In genomic region chr16:30984669-30985400, GRCh38 we compare ENCODE assay signal across 8 cellular contexts. TPM values are rescaled to one million over a fixed set of nuclear protein-coding genes. Genes with fewer than 3 reads are reported as not detected.
DNase-seq lines count a peak whose midpoint lies in the region; ATAC-seq and TF ChIP-seq lines count a peak whose summit lies in the region.

TSS of gene HSD3B7 (plus strand) at chr16:30985207. CDS start at chr16:30985659, 452 bp downstream.

- DNase-seq in NCI-H1436 (lab: John Stamatoyannopoulos, UW), result peak; percentile 71
- no peak for DNase-seq in NCI-H1436 treated with DMSO at 0.1 percent for 48 hours (lab: John Stamatoyannopoulos, UW)
- DNase-seq in MM.1S, result peak; percentile 61
- peak; percentile 49 to 77 for DNase-seq in SW 1271 (lab: John Stamatoyannopoulos, UW)
- peak; percentile 60 for DNase-seq in activated naive CD8-positive, alpha-beta T cell treated with anti-CD3 and anti-CD28 coated beads, Interleukin-2, amount 50 U/mL, for 16 hours (ENCODE audit: low read depth, low spot score)
- DNase-seq in heart right ventricle, result peak; percentile 91 to 92
- peak; percentile 97 for DNase-seq in posterior vena cava (ENCODE audit: low spot score)
- DNase-seq in transverse colon, result peak; percentile 93

- peak; percentile 84 to 94 (median 93) for ATAC-seq in heart right ventricle

- TF ChIP-seq POLR2A in transverse colon (IDR thresholded peaks at IDR 0.05), result peak; percentile 42

- H3K4me3 ChIP-seq in MM.1S (ENCODE audit: low read length), result no peak within 1 kb of the TSS
- H3K4me3 ChIP-seq in heart right ventricle, result peak within 1 kb of the TSS; percentile 12 to 64 (median 58)
- H3K4me3 ChIP-seq in transverse colon, result peak within 1 kb of the TSS; percentile 13 to 54 (median 40)

- no peak within 1 kb of the TSS for H3K4me2 ChIP-seq in MM.1S (ENCODE audit: low read depth, low read length)

- no peak within 1 kb of the TSS for H3K9ac ChIP-seq in MM.1S (ENCODE audit: low read length)

- in situ Hi-C loops in transverse colon (cut with MboI; ENCODE audit: low pct_ligation_motif_present in 1 of 4, low pct_unique_long_range_greater_than_20kb in 1 of 4, low sequenced_read_pairs in 3 of 4), result loop anchor here (10.0 to 25.0 kb wide), 6 partner anchors 110 to 880 kb away; partner anchors contain the start of genes COX6A2 (in 2 of the 4), ZNF267 (in 2 of the 4), ZNF843 (in 2 of the 4) and ARMC5 (in 1 of the 4)

- no peaks in the 10 kb centered on the region for H3F3A ChIP-seq in MM.1S (ENCODE audit: insufficient read depth, low read length)

- no peaks in the 10 kb centered on the region for H3K9me2 ChIP-seq in MM.1S (replicated peaks; ENCODE audit: insufficient read depth, low read length)

- no peaks in the 10 kb centered on the region for H4K20me1 ChIP-seq in MM.1S (ENCODE audit: insufficient read depth, low read length)

- intact Hi-C loops in heart right ventricle (cut with DNase I), result loop anchor here (1.0 to 10.0 kb wide), 23 partner anchors 42 to 890 kb away; partner anchors contain the start of genes ZNF843 (in 8 of the 10), STX4 (in 4 of the 10), ZNF646 (in 3 of the 10) and ZNF668 (in 3 of the 10)
- intact Hi-C loops in posterior vena cava (cut with DNase I), result loop anchor here in 1 of 2 donors (10.0 kb wide), 3 partner anchors 110 to 880 kb away; partner anchors contain the start of genes ARMC5 and VKORC1
- intact Hi-C loops in transverse colon (cut with DNase I; ENCODE audit: low total_unique reads), result loop anchor here (5.0 kb wide), 1 partner anchor 157 kb away; no protein-coding TSS in a partner anchor

- H2AFZ ChIP-seq in MM.1S (ENCODE audit: low read length), result no peak within 1 kb of the TSS

- no peaks in the 10 kb centered on the region for H3K79me2 ChIP-seq in MM.1S (ENCODE audit: low read length)

- H3K4me1 ChIP-seq in MM.1S (ENCODE audit: low read length), result no peaks in the 10 kb centered on the region
- peaks cover 8 to 20% (median 14%) of the 10 kb centered on the region in 9 donors for H3K4me1 ChIP-seq in heart right ventricle
- H3K4me1 ChIP-seq in transverse colon, result peaks cover 9 to 12% (median 10%) of the 10 kb centered on the region in 4 donors

- 27 to 34% methylated on average over 21 to 24 of the region's 24 CpGs for WGBS in heart right ventricle, 2 donors
- 28 to 79% methylated on average over 3 to 23 of the region's 24 CpGs for whole genome bisulfite sequencing in transverse colon (ENCODE audit: low coverage in 1 of 2), 2 donors

- H3K9me3 ChIP-seq in MM.1S (replicated peaks; ENCODE audit: insufficient read depth, low read length) (no peaks in the 10 kb centered on the region), heart right ventricle (no peaks in the 10 kb centered on the region), transverse colon (no peaks in the 10 kb centered on the region)

- peak; percentile 86 for TF ChIP-seq CTCF in MM.1S (IDR thresholded peaks at IDR 0.05; ENCODE audit: low read length)
- peak; percentile 94 to 98 (median 97) for TF ChIP-seq CTCF in heart right ventricle (IDR thresholded peaks at IDR 0.05)
- TF ChIP-seq CTCF in transverse colon (IDR thresholded peaks at IDR 0.05), result peak; percentile 92 to 98 (median 94)

- TF ChIP-seq EP300 in transverse colon (IDR thresholded peaks at IDR 0.05; ENCODE audit: low read depth), result no peak

- H3K27me3 ChIP-seq in MM.1S (replicated peaks; ENCODE audit: insufficient read depth, low read length), result no peaks in the 10 kb centered on the region
- no peaks in the 10 kb centered on the region for H3K27me3 ChIP-seq in heart right ventricle
- no peaks in the 10 kb centered on the region for H3K27me3 ChIP-seq in transverse colon

- H3K36me3 ChIP-seq in MM.1S (replicated peaks; ENCODE audit: insufficient read depth, low read length) (no peaks in the 10 kb centered on the region), heart right ventricle (peaks cover 0 to 71% (median 5%) of the 10 kb centered on the region in 9 donors), transverse colon (peaks cover 0 to 11% (median 4%) of the 10 kb centered on the region in 4 donors)

- H3K27ac ChIP-seq in MM.1S (ENCODE audit: low read length) (no peak within 1 kb of the TSS), heart right ventricle (peak within 1 kb of the TSS in 8 of 10 donors; percentile 37 to 82 (median 72)), transverse colon (peak within 1 kb of the TSS; percentile 68 to 83 (median 75))

RNA-seq across cellular contexts. Expression of gene HSD3B7, which starts in this region (rescaled TPM):
- total RNA-seq in heart right ventricle, result 10 to 100 TPM in 1 of 10 donors, 1 to 10 TPM in 9; 3.3 to 13.3 (median 5.3) TPM
- 10 to 100 TPM in 1 of 2 donors, 1 to 10 TPM in 1; 6.8 to 12.2 TPM for polyA plus RNA-seq in heart right ventricle
- total RNA-seq in posterior vena cava, result 10 to 100 TPM; 38.5 to 39.2 TPM
- 10 to 100 TPM in 3 of 4 donors, 1 to 10 TPM in 1; 7.0 to 31.8 (median 29.6) TPM for total RNA-seq in transverse colon
